Comparison of ENCODE assay signal across 1 cellular context in the genomic region with DNA sequence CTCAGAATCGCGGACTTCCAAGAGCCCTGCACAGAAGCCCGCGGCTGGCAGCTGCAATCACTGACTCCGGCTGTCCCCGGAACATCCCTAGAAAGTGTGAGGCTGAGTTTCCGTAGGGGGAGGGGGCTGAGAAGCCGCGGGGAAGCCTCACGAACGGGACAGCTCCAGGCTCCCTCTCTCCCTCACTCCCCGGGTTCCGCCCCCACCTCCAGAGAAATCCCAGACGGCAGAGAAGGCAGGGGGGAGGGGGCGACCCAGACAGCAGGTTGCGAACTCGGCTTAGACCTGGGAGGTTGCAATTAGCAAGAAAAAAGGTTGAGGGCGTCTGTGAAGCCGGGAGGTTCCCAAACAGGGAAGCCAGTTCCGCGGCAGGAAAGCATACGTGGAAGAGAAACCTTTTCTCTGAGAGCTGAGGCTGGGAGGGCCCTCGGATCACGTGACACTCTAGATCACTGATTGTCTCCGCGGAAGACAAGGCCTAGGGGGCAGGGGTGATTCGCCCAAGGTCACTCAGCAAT.
TF ChIP-seq lines count a peak whose summit lies in the region.

No MANE protein-coding gene starts in this region.

TF ChIP-seq in WTC11, 78 proteins besides CTCF, POLR2A, EP300 and RAD21 (continued from another document):
- TF ChIP-seq ZNF425 (CRISPR knock-in tag; conservative IDR thresholded peaks at IDR 0.05), result no peak
- TF ChIP-seq, protein P1, sequence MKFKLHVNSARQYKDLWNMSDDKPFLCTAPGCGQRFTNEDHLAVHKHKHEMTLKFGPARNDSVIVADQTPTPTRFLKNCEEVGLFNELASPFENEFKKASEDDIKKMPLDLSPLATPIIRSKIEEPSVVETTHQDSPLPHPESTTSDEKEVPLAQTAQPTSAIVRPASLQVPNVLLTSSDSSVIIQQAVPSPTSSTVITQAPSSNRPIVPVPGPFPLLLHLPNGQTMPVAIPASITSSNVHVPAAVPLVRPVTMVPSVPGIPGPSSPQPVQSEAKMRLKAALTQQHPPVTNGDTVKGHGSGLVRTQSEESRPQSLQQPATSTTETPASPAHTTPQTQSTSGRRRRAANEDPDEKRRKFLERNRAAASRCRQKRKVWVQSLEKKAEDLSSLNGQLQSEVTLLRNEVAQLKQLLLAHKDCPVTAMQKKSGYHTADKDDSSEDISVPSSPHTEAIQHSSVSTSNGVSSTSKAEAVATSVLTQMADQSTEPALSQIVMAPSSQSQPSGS (CRISPR knock-in tag; IDR thresholded peaks at IDR 0.05; ENCODE audit: borderline replicate concordance, low read depth), result no peak
